In genomic region chr22:31445642-31446041, GRCh38 we compare ENCODE assay signal across 15 cellular contexts.
"Had no signal": no experiment of that assay in that cellular context is flagged by ENCODE, and none has a peak within 500 bp of the region (broad histone marks: within the 10 kb centered on the region; RNA-seq: fewer than 3 reads in every experiment).

No MANE protein-coding gene starts in this region.

- H3K27ac Mint-ChIP-seq: activated naive CD8-positive, alpha-beta T cell treated with anti-CD3 and anti-CD28 coated beads, Interleukin-2, amount 10 ng/mL, durations not matched to agents 7 days and 5 days had no signal

- H3K27me3 ChIP-seq: foreskin keratinocyte, left lung, tibial nerve had no signal

- H3K4me1 ChIP-seq: foreskin keratinocyte, left lung, tibial nerve had no signal

- H3K4me1 Mint-ChIP-seq: neural crest cell had no signal

- H3K4me3 ChIP-seq: left lung, tibial nerve had no signal

- H3K4me3 Mint-ChIP-seq: activated naive CD8-positive, alpha-beta T cell treated with anti-CD3 and anti-CD28 coated beads, Interleukin-2, amount 10 ng/mL, durations not matched to agents 7 days and 5 days; endodermal cell; neural crest cell had no signal

- DNase-seq: activated naive CD8-positive, alpha-beta T cell treated with anti-CD3 and anti-CD28 coated beads, Interleukin-2, amount 10 ng/mL, durations not matched to agents 7 days and 5 days; amygdala; caudate nucleus; endodermal cell; foreskin keratinocyte; glutamatergic neuron; kidney; left lung; mammary epithelial cell; retina; stimulated activated CD8-positive, alpha-beta memory T cell treated with anti-CD3 and anti-CD28 coated beads, Interleukin-4, amount 100 ng/mL, for 48 hours; stimulated activated naive CD4-positive, alpha-beta T cell treated with Interleukin-2 at 50 U/mL for 16 hours; T1000 had no signal

- H3K27ac ChIP-seq: foreskin keratinocyte, left lung, tibial nerve had no signal

- ATAC-seq: foreskin keratinocyte, left lung had no signal

- H3K9me3 Mint-ChIP-seq: activated naive CD8-positive, alpha-beta T cell treated with anti-CD3 and anti-CD28 coated beads, Interleukin-2, amount 10 ng/mL, durations not matched to agents 7 days and 5 days; endodermal cell; neural crest cell had no signal

- H3K27me3 Mint-ChIP-seq: activated naive CD8-positive, alpha-beta T cell treated with anti-CD3 and anti-CD28 coated beads, Interleukin-2, amount 10 ng/mL, durations not matched to agents 7 days and 5 days had no signal

- H3K9me3 ChIP-seq: left lung, tibial nerve had no signal
